ENCODE assay signal across 10 cellular contexts in genomic region chr10:101123815-101124617, GRCh38. TPM values are rescaled to one million over a fixed set of nuclear protein-coding genes. Genes with fewer than 3 reads are reported as not detected.
DNase-seq lines count a peak whose midpoint lies in the region; ATAC-seq and TF ChIP-seq lines count a peak whose summit lies in the region.
"Had no signal": no experiment of that assay in that cellular context is flagged by ENCODE, and none has a peak within 500 bp of the region (broad histone marks: within the 10 kb centered on the region; RNA-seq: fewer than 3 reads in every experiment).

No MANE protein-coding gene starts in this region.

- no peak overlapping the region for H3K27ac Mint-ChIP-seq in activated T-cell treated with anti-CD3 and anti-CD28 coated beads, Interleukin-2, amount 50 U/mL, for 72 hours
- no peak overlapping the region for H3K27ac Mint-ChIP-seq in activated naive CD8-positive, alpha-beta T cell
- no peak overlapping the region for H3K27ac Mint-ChIP-seq in mesothelial cell of epicardium

- H3K36me3 Mint-ChIP-seq in activated T-cell treated with anti-CD3 and anti-CD28 coated beads, Interleukin-2, amount 50 U/mL, for 72 hours (ENCODE audit: insufficient read depth in 2 of 2): no peaks in the 10 kb centered on the region
- H3K36me3 Mint-ChIP-seq in activated naive CD8-positive, alpha-beta T cell: peaks cover 2% of the 10 kb centered on the region
- no peaks in the 10 kb centered on the region for H3K36me3 Mint-ChIP-seq in mesothelial cell of epicardium

- H3K4me3 Mint-ChIP-seq in activated T-cell treated with anti-CD3 and anti-CD28 coated beads, Interleukin-2, amount 50 U/mL, for 72 hours: peak overlapping the region; percentile 4 to 20
- peak overlapping the region; percentile 71 for H3K4me3 Mint-ChIP-seq in activated naive CD8-positive, alpha-beta T cell
- H3K4me3 Mint-ChIP-seq in mesothelial cell of epicardium: peak overlapping the region; percentile 6

- H3K27me3 Mint-ChIP-seq in activated T-cell treated with anti-CD3 and anti-CD28 coated beads, Interleukin-2, amount 50 U/mL, for 72 hours (ENCODE audit: low read depth): peaks cover 98% of the 10 kb centered on the region
- H3K27me3 Mint-ChIP-seq in activated naive CD8-positive, alpha-beta T cell: peaks cover 47% of the 10 kb centered on the region
- peaks cover 100% of the 10 kb centered on the region for H3K27me3 Mint-ChIP-seq in mesothelial cell of epicardium (ENCODE audit: low read depth)

- H3K36me3 ChIP-seq in thoracic aorta: no peaks in the 10 kb centered on the region

- TF ChIP-seq CTCF in mesothelial cell of epicardium (IDR thresholded peaks at IDR 0.05; ENCODE audit: unreplicated experiment) (no peak), thoracic aorta (IDR thresholded peaks at IDR 0.05) (no peak)

- H3K27me3 ChIP-seq in thoracic aorta (replicated peaks; ENCODE audit: insufficient read depth): peaks cover 24% of the 10 kb centered on the region

- no peak overlapping the region for H3K27ac ChIP-seq in thoracic aorta

- no peaks in the 10 kb centered on the region for H3K9me3 ChIP-seq in thoracic aorta

- no peaks in the 10 kb centered on the region for H3K9me3 Mint-ChIP-seq in activated T-cell treated with anti-CD3 and anti-CD28 coated beads, Interleukin-2, amount 50 U/mL, for 72 hours
- H3K9me3 Mint-ChIP-seq in activated naive CD8-positive, alpha-beta T cell (ENCODE audit: low read depth): no peaks in the 10 kb centered on the region
- no peaks in the 10 kb centered on the region for H3K9me3 Mint-ChIP-seq in mesothelial cell of epicardium

- peaks cover 35% of the 10 kb centered on the region for H3K4me1 Mint-ChIP-seq in activated T-cell treated with anti-CD3 and anti-CD28 coated beads, Interleukin-2, amount 50 U/mL, for 72 hours (ENCODE audit: low read depth)
- H3K4me1 Mint-ChIP-seq in activated naive CD8-positive, alpha-beta T cell (ENCODE audit: low read depth): peaks cover 25% of the 10 kb centered on the region
- H3K4me1 Mint-ChIP-seq in mesothelial cell of epicardium: peaks cover 6% of the 10 kb centered on the region

- peak overlapping the region; percentile 58 for H3K4me3 ChIP-seq in thoracic aorta

- H3K4me1 ChIP-seq in thoracic aorta (ENCODE audit: control insufficient read depth in 1 of 2, low read depth in 2 of 2): peaks cover 13 to 28% of the 10 kb centered on the region in 2 donors

- no peak for ATAC-seq in activated T-cell treated with anti-CD3 and anti-CD28 coated beads, Interleukin-2, amount 50 U/mL, for 72 hours (replicated peaks in 1 of 2)
- ATAC-seq in thoracic aorta (ENCODE audit: insufficient number of reproducible peaks, low FRiP score, low read depth): no peak
- no peak for ATAC-seq in HG03457 (IDR thresholded peaks at IDR 0.05; ENCODE audit: unreplicated experiment)

- DNase-seq in activated T-cell treated with anti-CD3 and anti-CD28 coated beads, Interleukin-2, amount 50 U/mL, for 72 hours: no peak
- no peak for DNase-seq in activated T-cell treated with anti-CD3 and anti-CD28 coated beads, Interleukin-2, amount 50 U/mL, for 1 hour
- DNase-seq in mesothelial cell of epicardium (ENCODE audit: low spot score in 2 of 2, unreplicated experiment in 2 of 2) (no peak), thoracic aorta (ENCODE audit: low spot score) (no peak), GOT3 (lab: John Stamatoyannopoulos, UW) (no peak), CD1c-positive myeloid dendritic cell (ENCODE audit: extremely low spot score) (no peak)
- DNase-seq: GF-D8, SHP77 treated with DMSO at 0.1 percent for 48 hours had no signal

RNA-seq across cellular contexts. Expression of gene TLX1, which starts 7.1 kb away (rescaled TPM):
- not detected for total RNA-seq in activated T-cell treated with anti-CD3 and anti-CD28 coated beads, Interleukin-2, amount 50 U/mL, for 72 hours
- total RNA-seq in mesothelial cell of epicardium (not detected in 3 replicates), thoracic aorta (not detected)

Comparison
In these comparisons a context has a peak if more than half of its experiments do, and no peak if none do; other contexts are left out.
1. H3K4me3 Mint-ChIP-seq: peak in every context shown above with its lines; median percentile 71 in activated naive CD8-positive, alpha-beta T cell; 12 in activated T-cell treated with anti-CD3 and anti-CD28 coated beads, Interleukin-2, amount 50 U/mL, for 72 hours; 6 in mesothelial cell of epicardium.